In genomic region chr5:18281947-18282557, GRCh38 we compare ENCODE assay signal across 9 cellular contexts.
DNase-seq lines count a peak whose midpoint lies in the region; ATAC-seq, FAIRE-seq and TF ChIP-seq lines count a peak whose summit lies in the region.
"Had no signal": no experiment of that assay in that cellular context is flagged by ENCODE, and none has a peak within 500 bp of the region (broad histone marks: within the 10 kb centered on the region; RNA-seq: fewer than 3 reads in every experiment).

No MANE protein-coding gene starts in this region.

- peak; percentile 78 for FAIRE-seq in RCC 7860 (lab: Jason Lieb, UNC)

- ATAC-seq in thoracic aorta (ENCODE audit: insufficient number of reproducible peaks, low FRiP score, low read depth) = no peak
- ATAC-seq in HG02981 (IDR thresholded peaks at IDR 0.05; ENCODE audit: unreplicated experiment) = no peak
- ATAC-seq in HG03460 (IDR thresholded peaks at IDR 0.05; ENCODE audit: unreplicated experiment) = no peak
- ATAC-seq: HCT116 had no signal

- H3K4me3 ChIP-seq in fibroblast of the aortic adventitia (ENCODE audit: low read depth, low read length) = no peak overlapping the region
- no peak overlapping the region for H3K4me3 ChIP-seq in thoracic aorta

- no peaks in the 10 kb centered on the region for H3K36me3 ChIP-seq in thoracic aorta

- H3K4me1 ChIP-seq in thoracic aorta (ENCODE audit: control insufficient read depth in 1 of 2, low read depth in 2 of 2) = no peaks in the 10 kb centered on the region

- peak; percentile 38 for DNase-seq in CMK (ENCODE audit: low read depth)
- DNase-seq in RCC 7860 (ENCODE audit: low spot score) = peak; percentile 48
- peak; percentile 73 for DNase-seq in fibroblast of the aortic adventitia (ENCODE audit: low read depth)
- DNase-seq in thoracic aorta (ENCODE audit: low spot score) = no peak
- DNase-seq in activated CD8-positive, alpha-beta memory T cell treated with anti-CD3 and anti-CD28 coated beads for 24 hours = no peak

- H3K9me3 ChIP-seq in thoracic aorta = no peaks in the 10 kb centered on the region

- H3K27ac ChIP-seq in thoracic aorta = no peak overlapping the region

- TF ChIP-seq CTCF in LNCAP (IDR thresholded peaks at IDR 0.05) (peak; percentile 61), fibroblast of the aortic adventitia (IDR thresholded peaks at IDR 0.05; ENCODE audit: insufficient read depth, low read length) (peak; percentile 59), thoracic aorta (IDR thresholded peaks at IDR 0.05) (peak; percentile 9)

- H3K27me3 ChIP-seq in thoracic aorta (replicated peaks; ENCODE audit: insufficient read depth) = no peaks in the 10 kb centered on the region

Comparison
In these comparisons a context has a peak if more than half of its experiments do, and no peak if none do; other contexts are left out.
1. DNase-seq: peak in CMK (single experiment), RCC 7860 (single experiment) and fibroblast of the aortic adventitia (single experiment); none in thoracic aorta (single experiment) and activated CD8-positive, alpha-beta memory T cell treated with anti-CD3 and anti-CD28 coated beads for 24 hours (single experiment).
2. CTCF ChIP-seq: peak in every context shown above with its lines; median percentile 61 in LNCAP; 59 in fibroblast of the aortic adventitia; 9 in thoracic aorta.